In the genomic region with DNA sequence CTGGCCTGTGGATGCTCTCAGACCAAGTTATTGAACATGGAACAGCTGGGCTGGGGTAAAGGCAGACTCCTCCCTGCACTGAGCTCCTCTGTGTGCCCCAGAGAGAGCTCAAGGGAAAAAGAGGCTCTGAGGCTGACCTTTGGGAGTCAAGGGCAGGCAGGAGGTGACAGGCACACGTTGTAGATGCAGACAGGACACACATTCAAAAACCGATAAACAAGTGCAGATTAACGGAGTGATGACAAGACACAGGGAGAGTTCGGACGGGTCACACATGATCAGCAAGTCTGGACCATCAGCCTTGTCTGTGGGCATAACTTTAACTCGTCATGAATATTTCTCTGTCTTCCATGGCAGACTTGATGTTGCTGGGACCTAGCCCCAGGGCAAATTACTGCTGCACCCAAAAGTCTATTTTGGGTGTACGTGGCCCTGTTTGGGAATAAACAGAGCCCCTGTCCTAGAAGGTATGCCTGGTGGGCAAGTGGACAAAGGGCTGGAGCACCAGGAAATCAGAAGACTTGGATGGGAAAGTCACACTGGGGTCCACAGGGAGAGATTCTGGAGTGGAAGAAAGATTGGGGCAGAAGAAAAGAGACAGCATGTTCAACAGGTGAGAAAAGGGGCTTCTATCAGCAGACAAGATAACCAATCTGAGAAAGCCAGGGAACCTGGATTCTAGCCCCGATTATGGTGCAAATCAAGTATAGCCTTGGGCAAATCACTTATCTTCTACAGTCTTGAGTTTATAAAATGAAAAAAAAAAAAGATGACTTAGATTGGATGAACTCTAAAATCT, we compare ENCODE assay signal across 1 cellular context.
TF ChIP-seq lines count a peak whose summit lies in the region.

No MANE protein-coding gene starts in this region.

TF ChIP-seq in H1, 55 proteins besides CTCF, POLR2A, EP300 and RAD21:
- TF ChIP-seq, protein P1, sequence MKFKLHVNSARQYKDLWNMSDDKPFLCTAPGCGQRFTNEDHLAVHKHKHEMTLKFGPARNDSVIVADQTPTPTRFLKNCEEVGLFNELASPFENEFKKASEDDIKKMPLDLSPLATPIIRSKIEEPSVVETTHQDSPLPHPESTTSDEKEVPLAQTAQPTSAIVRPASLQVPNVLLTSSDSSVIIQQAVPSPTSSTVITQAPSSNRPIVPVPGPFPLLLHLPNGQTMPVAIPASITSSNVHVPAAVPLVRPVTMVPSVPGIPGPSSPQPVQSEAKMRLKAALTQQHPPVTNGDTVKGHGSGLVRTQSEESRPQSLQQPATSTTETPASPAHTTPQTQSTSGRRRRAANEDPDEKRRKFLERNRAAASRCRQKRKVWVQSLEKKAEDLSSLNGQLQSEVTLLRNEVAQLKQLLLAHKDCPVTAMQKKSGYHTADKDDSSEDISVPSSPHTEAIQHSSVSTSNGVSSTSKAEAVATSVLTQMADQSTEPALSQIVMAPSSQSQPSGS (IDR thresholded peaks at IDR 0.05; ENCODE audit: low read length) = no peak
